Comparison of ENCODE assay signal across 8 cellular contexts in genomic region chr22:23183107-23183698, GRCh38. TPM values are rescaled to one million over a fixed set of nuclear protein-coding genes. Genes with fewer than 3 reads are reported as not detected.
DNase-seq lines count a peak whose midpoint lies in the region; ATAC-seq and TF ChIP-seq lines count a peak whose summit lies in the region.

No MANE protein-coding gene starts in this region.

- peak overlapping the region; percentile 70 to 89 (median 71) for H3K4me3 ChIP-seq in breast epithelium

- no peaks in the 10 kb centered on the region for H3K27me3 Mint-ChIP-seq in activated CD4-positive, alpha-beta T cell treated with anti-CD3 and anti-CD28 coated beads, Interleukin-2, amount 10 ng/mL, durations not matched to agents 24 days and 14 days

- TF ChIP-seq CTCF in breast epithelium (IDR thresholded peaks at IDR 0.05), result no peak

- peaks cover 4% of the 10 kb centered on the region for H3K9me3 Mint-ChIP-seq in activated CD4-positive, alpha-beta T cell treated with anti-CD3 and anti-CD28 coated beads, Interleukin-2, amount 10 ng/mL, durations not matched to agents 24 days and 14 days

- peaks cover 37% of the 10 kb centered on the region for H3K36me3 Mint-ChIP-seq in activated CD4-positive, alpha-beta T cell treated with anti-CD3 and anti-CD28 coated beads, Interleukin-2, amount 10 ng/mL, durations not matched to agents 24 days and 14 days (ENCODE audit: low read depth)

- peak overlapping the region; percentile 88 for H3K4me3 Mint-ChIP-seq in activated CD4-positive, alpha-beta T cell treated with anti-CD3 and anti-CD28 coated beads, Interleukin-2, amount 10 ng/mL, durations not matched to agents 24 days and 14 days

- H3K4me1 ChIP-seq in breast epithelium, result peaks cover 5 to 8% of the 10 kb centered on the region in 2 donors

- no peaks in the 10 kb centered on the region for H3K36me3 ChIP-seq in breast epithelium

- H3K9me3 ChIP-seq in breast epithelium, result no peaks in the 10 kb centered on the region

- peak overlapping the region; percentile 93 for H3K27ac Mint-ChIP-seq in activated CD4-positive, alpha-beta T cell treated with anti-CD3 and anti-CD28 coated beads, Interleukin-2, amount 10 ng/mL, durations not matched to agents 24 days and 14 days

- DNase-seq in activated CD4-positive, alpha-beta T cell treated with anti-CD3 and anti-CD28 coated beads, Interleukin-2, amount 10 ng/mL, durations not matched to agents 24 days and 14 days, result peak; percentile 68
- no peak for DNase-seq in activated CD4-positive, alpha-beta T cell treated with anti-CD3 and anti-CD28 coated beads, Interleukin-2, amount 50 U/mL, for 1 hour
- DNase-seq in NCI-H524 (lab: John Stamatoyannopoulos, UW) (peak; percentile 77 to 80), breast epithelium (ENCODE audit: low spot score in 2 of 2) (peak in 1 of 2 donors; percentile 70), islet precursor cell (peak; percentile 94), smooth muscle cell of the brain vasculature (ENCODE audit: low read depth, low spot score) (peak; percentile 43), left lobe of liver (ENCODE audit: low spot score) (no peak)

- TF ChIP-seq POLR2A in breast epithelium (IDR thresholded peaks at IDR 0.05), result no peak

- intact Hi-C loops in activated CD4-positive, alpha-beta T cell treated with anti-CD3 and anti-CD28 coated beads, Interleukin-2, amount 10 ng/mL, durations not matched to agents 24 days and 14 days (cut with micrococcal nuclease), result no loop called here
- intact Hi-C loops in breast epithelium (cut with DNase I; ENCODE audit: low total_unique reads), result no loop called here

- H3K27ac ChIP-seq in breast epithelium, result peak overlapping the region; percentile 27 to 61

- peaks cover 59% of the 10 kb centered on the region for H3K4me1 Mint-ChIP-seq in activated CD4-positive, alpha-beta T cell treated with anti-CD3 and anti-CD28 coated beads, Interleukin-2, amount 10 ng/mL, durations not matched to agents 24 days and 14 days

- H3K27me3 ChIP-seq in breast epithelium, result no peaks in the 10 kb centered on the region

- ATAC-seq in left lobe of liver, result no peak
- ATAC-seq in HG03135 (IDR thresholded peaks at IDR 0.05; ENCODE audit: unreplicated experiment), result no peak

RNA-seq across cellular contexts. Expression of gene BCR, which starts 2.9 kb away (rescaled TPM):
- total RNA-seq in activated CD4-positive, alpha-beta T cell treated with anti-CD3 and anti-CD28 coated beads, Interleukin-2, amount 10 ng/mL, durations not matched to agents 24 days and 14 days, result 45.1 and 47.4 TPM in 2 replicates
- 10 to 100 TPM; 25.3 to 44.6 (median 35.1) TPM for total RNA-seq in breast epithelium
- 29.7 TPM for total RNA-seq in left lobe of liver

RNA-seq across cellular contexts. Expression of gene RAB36, which starts 37.9 kb away (rescaled TPM):
- not detected in 2 replicates for total RNA-seq in activated CD4-positive, alpha-beta T cell treated with anti-CD3 and anti-CD28 coated beads, Interleukin-2, amount 10 ng/mL, durations not matched to agents 24 days and 14 days
- total RNA-seq in breast epithelium (1 to 10 TPM; 1.3 to 4.8 (median 2.9) TPM), left lobe of liver (0.38 TPM)

RNA-seq across cellular contexts. Expression of gene RSPH14, which starts 41.4 kb away (rescaled TPM):
- not detected in 2 replicates for total RNA-seq in activated CD4-positive, alpha-beta T cell treated with anti-CD3 and anti-CD28 coated beads, Interleukin-2, amount 10 ng/mL, durations not matched to agents 24 days and 14 days
- total RNA-seq in breast epithelium, result under 1 TPM in 1 of 3 donors, not detected in 2; 0.29 TPM
- 0.18 TPM for total RNA-seq in left lobe of liver

Comparison
In these comparisons a context has a peak if more than half of its experiments do, and no peak if none do; other contexts are left out.
1. DNase-seq: peak in activated CD4-positive, alpha-beta T cell treated with anti-CD3 and anti-CD28 coated beads, Interleukin-2, amount 10 ng/mL, durations not matched to agents 24 days and 14 days (single experiment), NCI-H524 (2 of 2), islet precursor cell (single experiment) and smooth muscle cell of the brain vasculature (single experiment); none in activated CD4-positive, alpha-beta T cell treated with anti-CD3 and anti-CD28 coated beads, Interleukin-2, amount 50 U/mL, for 1 hour (single experiment) and left lobe of liver (single experiment).